Comparison of ENCODE assay signal across 23 cellular contexts in the genomic region with DNA sequence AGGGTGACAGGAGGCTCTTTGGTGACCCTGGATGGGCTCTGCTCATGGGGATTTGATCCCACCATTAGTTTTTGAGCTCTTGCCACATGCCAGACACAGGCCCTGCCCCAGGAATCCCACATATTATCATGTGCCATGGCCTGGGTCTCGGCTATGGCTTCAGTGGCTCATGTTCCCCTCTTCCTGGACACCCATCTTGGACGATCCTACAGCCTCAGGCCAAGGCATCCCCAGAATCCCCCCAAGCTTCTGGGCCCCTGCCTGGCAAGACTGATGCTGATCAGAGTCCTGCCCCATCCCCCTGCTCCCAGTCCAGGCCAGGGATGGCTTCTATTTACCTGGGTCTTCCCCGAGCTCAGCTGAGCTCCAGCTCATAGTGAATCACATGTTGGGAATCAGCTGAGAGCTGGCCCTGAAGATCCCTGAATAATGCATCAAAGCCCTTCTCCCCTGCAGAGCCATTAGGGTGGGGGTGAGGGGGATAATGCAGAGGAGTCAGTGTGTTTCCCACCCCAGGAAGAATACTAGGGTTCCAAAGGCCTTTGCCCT. TPM values are rescaled to one million over a fixed set of nuclear protein-coding genes. Genes with fewer than 3 reads are reported as not detected.
"Had no signal": no experiment of that assay in that cellular context is flagged by ENCODE, and none has a peak within 500 bp of the region (broad histone marks: within the 10 kb centered on the region; RNA-seq: fewer than 3 reads in every experiment).

No MANE protein-coding gene starts in this region.

- DNase-seq: activated CD4-positive, alpha-beta memory T cell treated with anti-CD3 and anti-CD28 coated beads for 36 hours; activated CD4-positive, alpha-beta T cell treated with anti-CD3 and anti-CD28 coated beads for 36 hours; activated naive CD4-positive, alpha-beta T cell treated with anti-CD3 and anti-CD28 coated beads, Interleukin-2, amount 10 ng/mL, durations not matched to agents 7 days and 5 days; activated naive CD8-positive, alpha-beta T cell treated with anti-CD3 and anti-CD28 coated beads, Interleukin-2, amount 50 U/mL, for 24 hours; activated T-cell treated with anti-CD3 and anti-CD28 coated beads, Interleukin-2, amount 50 U/mL, for 1 hour; aorta; effector CD4-positive, alpha-beta T cell; heart right ventricle; mesenchymal stem cell; natural killer cell; stimulated activated CD4-positive, alpha-beta T cell treated with anti-CD3 and anti-CD28 coated beads, Interleukin-4, amount 100 ng/mL, for 24 hours; upper lobe of left lung had no signal

- H3K9me3 Mint-ChIP-seq: activated CD4-positive, alpha-beta memory T cell treated with anti-CD3 and anti-CD28 coated beads for 36 hours; activated naive CD4-positive, alpha-beta T cell treated with anti-CD3 and anti-CD28 coated beads, Interleukin-2, amount 10 ng/mL, durations not matched to agents 7 days and 5 days; activated naive CD8-positive, alpha-beta T cell treated with anti-CD3 and anti-CD28 coated beads, Interleukin-2, amount 50 U/mL, for 24 hours; activated T-helper 17 cell treated with anti-CD3 and anti-CD28 coated beads, Interleukin-2, amount 50 U/mL, for 72 hours; natural killer cell; stimulated activated effector memory CD8-positive, alpha-beta T cell treated with anti-CD3 and anti-CD28 coated beads, Interleukin-12 subunit alpha, Interleukin-12 subunit beta, amount 100 ng/mL, for 72 hours had no signal

- H3K27ac Mint-ChIP-seq: activated CD4-positive, alpha-beta memory T cell treated with anti-CD3 and anti-CD28 coated beads for 36 hours; activated CD4-positive, alpha-beta T cell treated with anti-CD3 and anti-CD28 coated beads for 36 hours; activated CD8-positive, alpha-beta memory T cell treated with anti-CD3 and anti-CD28 coated beads, Interleukin-2, amount 10 ng/mL, durations not matched to agents 7 days and 5 days; activated naive CD4-positive, alpha-beta T cell treated with anti-CD3 and anti-CD28 coated beads, Interleukin-2, amount 10 ng/mL, durations not matched to agents 7 days and 5 days; activated naive CD8-positive, alpha-beta T cell treated with anti-CD3 and anti-CD28 coated beads, Interleukin-2, amount 50 U/mL, for 24 hours; activated T-helper 17 cell treated with anti-CD3 and anti-CD28 coated beads, Interleukin-2, amount 50 U/mL, for 72 hours; natural killer cell; stimulated activated effector memory CD8-positive, alpha-beta T cell treated with anti-CD3 and anti-CD28 coated beads, Interleukin-12 subunit alpha, Interleukin-12 subunit beta, amount 100 ng/mL, for 72 hours had no signal

- H3K4me3 Mint-ChIP-seq: activated CD4-positive, alpha-beta memory T cell treated with anti-CD3 and anti-CD28 coated beads for 36 hours; activated CD4-positive, alpha-beta T cell treated with anti-CD3 and anti-CD28 coated beads for 36 hours; activated CD8-positive, alpha-beta memory T cell treated with anti-CD3 and anti-CD28 coated beads, Interleukin-2, amount 10 ng/mL, durations not matched to agents 7 days and 5 days; activated naive CD4-positive, alpha-beta T cell treated with anti-CD3 and anti-CD28 coated beads, Interleukin-2, amount 10 ng/mL, durations not matched to agents 7 days and 5 days; activated naive CD8-positive, alpha-beta T cell treated with anti-CD3 and anti-CD28 coated beads, Interleukin-2, amount 50 U/mL, for 24 hours; activated T-helper 17 cell treated with anti-CD3 and anti-CD28 coated beads, Interleukin-2, amount 50 U/mL, for 72 hours; natural killer cell; stimulated activated effector memory CD8-positive, alpha-beta T cell treated with anti-CD3 and anti-CD28 coated beads, Interleukin-12 subunit alpha, Interleukin-12 subunit beta, amount 100 ng/mL, for 72 hours had no signal

- H3K27ac ChIP-seq: breast epithelium, gastroesophageal sphincter, heart right ventricle, parathyroid adenoma, thoracic aorta, upper lobe of left lung had no signal

- H3K36me3 ChIP-seq: breast epithelium, gastroesophageal sphincter, heart right ventricle, thoracic aorta, upper lobe of left lung had no signal

- H3K4me1 Mint-ChIP-seq: activated CD4-positive, alpha-beta T cell treated with anti-CD3 and anti-CD28 coated beads for 36 hours; activated naive CD4-positive, alpha-beta T cell treated with anti-CD3 and anti-CD28 coated beads, Interleukin-2, amount 10 ng/mL, durations not matched to agents 7 days and 5 days; activated naive CD8-positive, alpha-beta T cell treated with anti-CD3 and anti-CD28 coated beads, Interleukin-2, amount 50 U/mL, for 24 hours; activated T-helper 17 cell treated with anti-CD3 and anti-CD28 coated beads, Interleukin-2, amount 50 U/mL, for 72 hours; natural killer cell; stimulated activated effector memory CD8-positive, alpha-beta T cell treated with anti-CD3 and anti-CD28 coated beads, Interleukin-12 subunit alpha, Interleukin-12 subunit beta, amount 100 ng/mL, for 72 hours had no signal

- H3K27me3 Mint-ChIP-seq: activated CD4-positive, alpha-beta memory T cell treated with anti-CD3 and anti-CD28 coated beads for 36 hours; activated CD4-positive, alpha-beta T cell treated with anti-CD3 and anti-CD28 coated beads for 36 hours; activated naive CD8-positive, alpha-beta T cell treated with anti-CD3 and anti-CD28 coated beads, Interleukin-2, amount 50 U/mL, for 24 hours had no signal

- H3K9ac ChIP-seq: parathyroid adenoma had no signal

- H3K4me3 ChIP-seq: breast epithelium, gastroesophageal sphincter, heart right ventricle, smooth muscle cell, thoracic aorta, upper lobe of left lung had no signal

- H3K4me1 ChIP-seq: breast epithelium, gastroesophageal sphincter, parathyroid adenoma had no signal

- H3K36me3 Mint-ChIP-seq: activated CD4-positive, alpha-beta memory T cell treated with anti-CD3 and anti-CD28 coated beads for 36 hours; activated CD8-positive, alpha-beta memory T cell treated with anti-CD3 and anti-CD28 coated beads, Interleukin-2, amount 10 ng/mL, durations not matched to agents 7 days and 5 days; activated naive CD4-positive, alpha-beta T cell treated with anti-CD3 and anti-CD28 coated beads, Interleukin-2, amount 10 ng/mL, durations not matched to agents 7 days and 5 days; natural killer cell; stimulated activated effector memory CD8-positive, alpha-beta T cell treated with anti-CD3 and anti-CD28 coated beads, Interleukin-12 subunit alpha, Interleukin-12 subunit beta, amount 100 ng/mL, for 72 hours had no signal

- H3K27me3 ChIP-seq: breast epithelium, gastroesophageal sphincter, heart right ventricle, upper lobe of left lung had no signal

- H3K4me2 ChIP-seq: smooth muscle cell had no signal

- H3K9me3 ChIP-seq: breast epithelium, gastroesophageal sphincter, heart right ventricle, thoracic aorta, upper lobe of left lung had no signal

- ATAC-seq: activated CD4-positive, alpha-beta T cell treated with anti-CD3 and anti-CD28 coated beads for 36 hours; activated CD8-positive, alpha-beta memory T cell treated with anti-CD3 and anti-CD28 coated beads, Interleukin-2, amount 10 ng/mL, durations not matched to agents 7 days and 5 days; activated naive CD8-positive, alpha-beta T cell treated with anti-CD3 and anti-CD28 coated beads, Interleukin-2, amount 50 U/mL, for 24 hours; activated T-helper 17 cell treated with anti-CD3 and anti-CD28 coated beads, Interleukin-2, amount 50 U/mL, for 72 hours; gastroesophageal sphincter; heart right ventricle; natural killer cell; sciatic nerve; stimulated activated effector memory CD8-positive, alpha-beta T cell treated with anti-CD3 and anti-CD28 coated beads, Interleukin-12 subunit alpha, Interleukin-12 subunit beta, amount 100 ng/mL, for 72 hours had no signal

RNA-seq across cellular contexts. Expression of gene CHRNB4, which starts 50.9 kb away (rescaled TPM):
- total RNA-seq: activated CD4-positive, alpha-beta memory T cell treated with anti-CD3 and anti-CD28 coated beads for 36 hours; activated CD4-positive, alpha-beta T cell treated with anti-CD3 and anti-CD28 coated beads for 36 hours; activated CD8-positive, alpha-beta memory T cell treated with anti-CD3 and anti-CD28 coated beads, Interleukin-2, amount 10 ng/mL, durations not matched to agents 7 days and 5 days; activated T-helper 17 cell treated with anti-CD3 and anti-CD28 coated beads, Interleukin-2, amount 50 U/mL, for 72 hours; aorta; breast epithelium; liver; natural killer cell; sciatic nerve; smooth muscle cell; T-helper 2 cell treated with Interferon-gamma antibody and Interleukin-4, amounts not matched to agents 100 ng/mL and 5 ng/mL, for 36 hours; thoracic aorta; upper lobe of left lung had no signal
- polyA plus RNA-seq: aorta, liver, smooth muscle cell had no signal
